16 cellular contexts compared by ENCODE assay signal in genomic region chr2:190693533-190694226, GRCh38. TPM values are rescaled to one million over a fixed set of nuclear protein-coding genes. Genes with fewer than 3 reads are reported as not detected.
DNase-seq lines count a peak whose midpoint lies in the region; ATAC-seq and TF ChIP-seq lines count a peak whose summit lies in the region.
"Had no signal": no experiment of that assay in that cellular context is flagged by ENCODE, and none has a peak within 500 bp of the region (broad histone marks: within the 10 kb centered on the region; RNA-seq: fewer than 3 reads in every experiment).

No MANE protein-coding gene starts in this region.

- ATAC-seq in activated CD4-positive, alpha-beta T cell treated with anti-CD3 and anti-CD28 coated beads for 36 hours, result peak; percentile 37
- peak; percentile 63 for ATAC-seq in GM19351 (IDR thresholded peaks at IDR 0.05; ENCODE audit: unreplicated experiment)
- peak; percentile 76 for ATAC-seq in HG02852 (IDR thresholded peaks at IDR 0.05; ENCODE audit: unreplicated experiment)
- ATAC-seq: activated CD4-positive, CD25-positive, alpha-beta regulatory T cell treated with anti-CD3 and anti-CD28 coated beads, Interleukin-2, amount 50 U/mL, for 24 hours; HepG2; T-cell had no signal

- H3K9me3 ChIP-seq in WERI-Rb-1 (ENCODE audit: severe bottlenecking), result no peaks in the 10 kb centered on the region
- H3K9me3 ChIP-seq: ascending aorta, Peyer's patch had no signal

- no peaks in the 10 kb centered on the region for H3K9me3 Mint-ChIP-seq in activated CD4-positive, alpha-beta T cell treated with anti-CD3 and anti-CD28 coated beads for 36 hours (ENCODE audit: low read depth)
- H3K9me3 Mint-ChIP-seq: T-cell had no signal

- H3K36me3 Mint-ChIP-seq in activated CD4-positive, alpha-beta T cell treated with anti-CD3 and anti-CD28 coated beads for 36 hours (ENCODE audit: low read depth), result peaks cover 33% of the 10 kb centered on the region

- POLR2A ChIA-PET in activated CD4-positive, alpha-beta T cell treated with anti-CD3 and anti-CD28 coated beads for 36 hours (lab: Charles Lee), result interaction anchor here (0.6 to 1.7 kb wide), 5 partner anchors 15 to 322 kb away, joined by 3 to 6 read pairs (median 4); no protein-coding TSS in a partner anchor
- POLR2A ChIA-PET in GM10248 (lab: Yijun Ruan, JAX), result interaction anchor here (0.9 to 1.7 kb wide), 2 partner anchors 11 to 15 kb away, joined by 3 to 14 read pairs; no protein-coding TSS in a partner anchor

- intact Hi-C loops in activated CD4-positive, alpha-beta T cell treated with anti-CD3 and anti-CD28 coated beads for 36 hours (cut with DNase I, micrococcal nuclease), result loop anchor here in 1 of 2 experiments (2.0 kb wide), 1 partner anchor 29 kb away; no protein-coding TSS in a partner anchor

- H3K27me3 ChIP-seq in WERI-Rb-1 (ENCODE audit: insufficient read depth, low read depth, severe bottlenecking), result no peaks in the 10 kb centered on the region
- H3K27me3 ChIP-seq: ascending aorta, Peyer's patch, tibial nerve had no signal

- no peak overlapping the region for H3K27ac Mint-ChIP-seq in activated CD4-positive, alpha-beta T cell treated with anti-CD3 and anti-CD28 coated beads for 36 hours
- H3K27ac Mint-ChIP-seq: T-cell had no signal

- H3K4me1 Mint-ChIP-seq in activated CD4-positive, alpha-beta T cell treated with anti-CD3 and anti-CD28 coated beads for 36 hours, result peaks cover 32% of the 10 kb centered on the region

- TF ChIP-seq CTCF in WERI-Rb-1 (IDR thresholded peaks at IDR 0.05; ENCODE audit: low read depth, low read length) (no peak), GM10248 (IDR thresholded peaks at IDR 0.05; ENCODE audit: control extremely low read depth, extremely low read depth, low read depth, missing control alignments) (no peak)

- DNase-seq in activated CD4-positive, alpha-beta T cell treated with anti-CD3 and anti-CD28 coated beads for 36 hours, result peak; percentile 17
- DNase-seq in activated CD4-positive, alpha-beta T cell treated with anti-CD3 and anti-CD28 coated beads for 4 hours, result no peak
- DNase-seq in WERI-Rb-1 (no peak), ecto neural progenitor cell (ENCODE audit: low spot score) (no peak), GM10248 (ENCODE audit: extremely low spot score) (no peak), HK-2 (ENCODE audit: unreplicated experiment) (no peak)
- DNase-seq: dermis blood vessel endothelial cell, Peyer's patch, T-cell had no signal

- H3K27ac ChIP-seq in WERI-Rb-1, result 0 out of 2 replicates have a peak overlapping the region, but pooled peaks have one; percentile 16
- H3K27ac ChIP-seq: ascending aorta, parathyroid adenoma, Peyer's patch, tibial nerve had no signal

- CTCF ChIA-PET in activated CD4-positive, alpha-beta T cell treated with anti-CD3 and anti-CD28 coated beads for 36 hours (lab: Charles Lee), result interaction anchor here (0.6 to 6.0 kb wide), 6 partner anchors 8 to 67 kb away, joined by 3 to 58 read pairs (median 4); no protein-coding TSS in a partner anchor
- CTCF ChIA-PET in GM10248 (lab: Yijun Ruan, JAX), result interaction anchor here (0.8 to 7.4 kb wide), 12 partner anchors 9 to 623 kb away, joined by 3 to 111 read pairs (median 4); no protein-coding TSS in a partner anchor

- no peak overlapping the region for H3K4me3 ChIP-seq in WERI-Rb-1 (ENCODE audit: low read depth, low read length)
- H3K4me3 ChIP-seq: ascending aorta, Peyer's patch, tibial nerve had no signal

- H3K36me3 ChIP-seq in WERI-Rb-1, result peaks cover 7% of the 10 kb centered on the region; the same call in 1 of the 2 replicates

- H3K4me3 Mint-ChIP-seq in activated CD4-positive, alpha-beta T cell treated with anti-CD3 and anti-CD28 coated beads for 36 hours, result no peak overlapping the region
- H3K4me3 Mint-ChIP-seq: T-cell had no signal

- H3K27me3 Mint-ChIP-seq in activated CD4-positive, alpha-beta T cell treated with anti-CD3 and anti-CD28 coated beads for 36 hours, result no peaks in the 10 kb centered on the region
- H3K27me3 Mint-ChIP-seq: T-cell had no signal

RNA-seq across cellular contexts. Expression of gene NAB1, which starts 44.8 kb away (rescaled TPM):
- 10 to 100 TPM; 41.4 to 43.6 TPM for total RNA-seq in activated CD4-positive, alpha-beta T cell treated with anti-CD3 and anti-CD28 coated beads for 36 hours
